Comparison of ENCODE assay signal across 1 cellular context in genomic region chr18:8238507-8238906, GRCh38.
TF ChIP-seq lines count a peak whose summit lies in the region.

No MANE protein-coding gene starts in this region.

TF ChIP-seq in HepG2, 621 proteins besides CTCF, POLR2A, EP300 and RAD21 (continued from another document and continues in another):
- TF ChIP-seq KLF11 (CRISPR knock-in tag; IDR thresholded peaks at IDR 0.05) (no peak), NCOA2 (CRISPR knock-in tag; IDR thresholded peaks at IDR 0.05) (peak; percentile 36; the same call in 1 of the 2 replicates), MED1 (CRISPR knock-in tag; IDR thresholded peaks at IDR 0.05) (peak; percentile 36; the same call in 1 of the 2 replicates), ZNF160 (CRISPR knock-in tag; IDR thresholded peaks at IDR 0.05) (no peak), SRSF1 (optimal IDR thresholded peaks at IDR 0.05; ENCODE audit: low read depth, low read length) (no peak), HNRNPUL1 (IDR thresholded peaks at IDR 0.05; ENCODE audit: low read depth, low read length) (no peak), AKNA (CRISPR knock-in tag; IDR thresholded peaks at IDR 0.05; ENCODE audit: borderline replicate concordance) (no peak), ZBTB21 (CRISPR knock-in tag; IDR thresholded peaks at IDR 0.05) (no peak), ZKSCAN5 (CRISPR knock-in tag; IDR thresholded peaks at IDR 0.05) (no peak), ZFY (CRISPR knock-in tag; IDR thresholded peaks at IDR 0.05) (no peak), ZNF343 (CRISPR knock-in tag; IDR thresholded peaks at IDR 0.05) (no peak), ZNF614 (CRISPR knock-in tag; IDR thresholded peaks at IDR 0.05; ENCODE audit: borderline replicate concordance) (0 out of 2 replicates have a peak, but pooled peaks have one; percentile 30), PATZ1 (CRISPR knock-in tag; IDR thresholded peaks at IDR 0.05) (no peak), CBX2 (IDR thresholded peaks at IDR 0.05; ENCODE audit: low read depth, low read length) (no peak), CBX2 (CRISPR knock-in tag; IDR thresholded peaks at IDR 0.05; ENCODE audit: low read depth) (no peak), ZNF644 (CRISPR knock-in tag; IDR thresholded peaks at IDR 0.05; ENCODE audit: low read depth) (peak; percentile 55; the same call in 1 of the 2 replicates), SP140L (CRISPR knock-in tag; IDR thresholded peaks at IDR 0.05; ENCODE audit: borderline replicate concordance) (no peak), CEBPG (CRISPR knock-in tag; IDR thresholded peaks at IDR 0.05) (peak; percentile 63), ZBTB7B (CRISPR knock-in tag; IDR thresholded peaks at IDR 0.05) (no peak), NFE2L2 (IDR thresholded peaks at IDR 0.05; ENCODE audit: low read length) (no peak), TCF7L2 (IDR thresholded peaks at IDR 0.05; ENCODE audit: low read depth, low read length) (no peak), JARID2 (CRISPR knock-in tag; IDR thresholded peaks at IDR 0.05; ENCODE audit: insufficient replicate concordance) (no peak), AHR (CRISPR knock-in tag; IDR thresholded peaks at IDR 0.05) (no peak), ZNF136 (CRISPR knock-in tag; IDR thresholded peaks at IDR 0.05; ENCODE audit: low read depth) (no peak), BHLHE40 (IDR thresholded peaks at IDR 0.05; ENCODE audit: low read length) (no peak), SUZ12 (IDR thresholded peaks at IDR 0.05; ENCODE audit: low read depth, low read length) (no peak), TEAD3 (CRISPR knock-in tag; optimal IDR thresholded peaks at IDR 0.05; ENCODE audit: borderline replicate concordance) (no peak), ZNF263 (CRISPR knock-in tag; IDR thresholded peaks at IDR 0.05) (no peak), ATF7 (IDR thresholded peaks at IDR 0.05) (no peak), ATF7 (CRISPR knock-in tag; IDR thresholded peaks at IDR 0.05) (no peak), THAP7 (CRISPR knock-in tag; IDR thresholded peaks at IDR 0.05) (no peak), TOPORS (CRISPR knock-in tag; IDR thresholded peaks at IDR 0.05) (no peak), NR2F2 (IDR thresholded peaks at IDR 0.05; ENCODE audit: borderline replicate concordance, low read depth) (no peak), ZNF543 (CRISPR knock-in tag; IDR thresholded peaks at IDR 0.05) (no peak), ARID2 (CRISPR knock-in tag; IDR thresholded peaks at IDR 0.05; ENCODE audit: borderline replicate concordance) (no peak), ZNF143 (CRISPR knock-in tag; IDR thresholded peaks at IDR 0.05) (no peak), PRDM15 (CRISPR knock-in tag; IDR thresholded peaks at IDR 0.05) (no peak), ZHX2 (IDR thresholded peaks at IDR 0.05; ENCODE audit: low read depth) (no peak), ZHX2 (CRISPR knock-in tag; IDR thresholded peaks at IDR 0.05; ENCODE audit: borderline replicate concordance) (no peak), KDM4B (CRISPR knock-in tag; IDR thresholded peaks at IDR 0.05) (no peak), ZNF121 (CRISPR knock-in tag; IDR thresholded peaks at IDR 0.05) (no peak), HES4 (CRISPR knock-in tag; IDR thresholded peaks at IDR 0.05; ENCODE audit: borderline replicate concordance) (no peak), YY1 (IDR thresholded peaks at IDR 0.05; ENCODE audit: insufficient read depth, insufficient replicate concordance, low read depth, low read length) (no peak), MTF2 (CRISPR knock-in tag; IDR thresholded peaks at IDR 0.05; ENCODE audit: borderline replicate concordance) (no peak), U2AF2 (IDR thresholded peaks at IDR 0.05; ENCODE audit: low read depth, low read length) (no peak), ZNF350 (CRISPR knock-in tag; IDR thresholded peaks at IDR 0.05; ENCODE audit: borderline replicate concordance, low read depth) (no peak), MAFK (conservative IDR thresholded peaks at IDR 0.05 in 1 of 2, IDR thresholded peaks at IDR 0.05 in 1 of 2; ENCODE audit: low read length in 2 of 2) (no peak), NFYB (CRISPR knock-in tag; IDR thresholded peaks at IDR 0.05) (no peak), BCL3 (CRISPR knock-in tag; IDR thresholded peaks at IDR 0.05) (no peak), BRF2 (CRISPR knock-in tag; IDR thresholded peaks at IDR 0.05) (no peak), POLR2G (IDR thresholded peaks at IDR 0.05; ENCODE audit: low read depth, low read length) (no peak), ZMYM4 (CRISPR knock-in tag; IDR thresholded peaks at IDR 0.05) (peak; percentile 55; the same call in 1 of the 2 replicates), ZNF446 (CRISPR knock-in tag; IDR thresholded peaks at IDR 0.05) (no peak)
